ENCODE assay signal across 1 cellular context in genomic region chr12:12190087-12190809, GRCh38.
TF ChIP-seq lines count a peak whose summit lies in the region.

No MANE protein-coding gene starts in this region.

TF ChIP-seq in K562, 482 proteins besides CTCF, POLR2A, EP300 and RAD21 (continued from another document and continues in another):
- TF ChIP-seq JUND (IDR thresholded peaks at IDR 0.05; ENCODE audit: borderline replicate concordance, low read depth, low read length) (peak; percentile 29; the same call in 1 of the 2 replicates), JUND (tag; IDR thresholded peaks at IDR 0.05; ENCODE audit: borderline replicate concordance, low read depth, low read length) (no peak; the same call in 2 of the 3 replicates), NBN (IDR thresholded peaks at IDR 0.05; ENCODE audit: low read depth) (0 out of 2 replicates have a peak, but pooled peaks have one; percentile 63), SMAD4 (CRISPR knock-in tag; conservative IDR thresholded peaks at IDR 0.05) (peak; percentile 47), SMARCE1 (IDR thresholded peaks at IDR 0.05) (peak; percentile 80; the same call in 1 of the 2 replicates), ARID1B (IDR thresholded peaks at IDR 0.05) (peak; percentile 95), PRPF4 (IDR thresholded peaks at IDR 0.05; ENCODE audit: insufficient read depth, low read depth, low read length, poor library complexity, severe bottlenecking) (no peak), BACH1 (tag; IDR thresholded peaks at IDR 0.05) (no peak), TCF3 (CRISPR knock-in tag; IDR thresholded peaks at IDR 0.05) (peak; percentile 79), TEAD4 (IDR thresholded peaks at IDR 0.05; ENCODE audit: low read length) (peak; percentile 89), TEAD4 (CRISPR knock-in tag; IDR thresholded peaks at IDR 0.05; ENCODE audit: borderline replicate concordance) (no peak), STAT5A (IDR thresholded peaks at IDR 0.05; ENCODE audit: borderline replicate concordance, low read length) (peak; percentile 62), FOXM1 (IDR thresholded peaks at IDR 0.05; ENCODE audit: low read depth) (peak; percentile 59; the same call in 1 of the 2 replicates), FOXM1 (CRISPR knock-in tag; IDR thresholded peaks at IDR 0.05; ENCODE audit: low read depth) (no peak), CXXC5 (CRISPR knock-in tag; IDR thresholded peaks at IDR 0.05) (peak; percentile 46; the same call in 1 of the 2 replicates), CTBP1 (IDR thresholded peaks at IDR 0.05; ENCODE audit: borderline replicate concordance) (peak; percentile 89), GATA2 (CRISPR knock-in tag; IDR thresholded peaks at IDR 0.05) (peak; percentile 68; the same call in 1 of the 2 replicates), PML (IDR thresholded peaks at IDR 0.05; ENCODE audit: low read length) (peak; percentile 71; the same call in 1 of the 2 replicates), CBFA2T3 (IDR thresholded peaks at IDR 0.05) (peak; percentile 88), POLR2B (IDR thresholded peaks at IDR 0.05; ENCODE audit: low read depth, partially characterized antibody) (no peak), ZEB2 (IDR thresholded peaks at IDR 0.05) (peak; percentile 87), RCOR1 (IDR thresholded peaks at IDR 0.05; ENCODE audit: borderline replicate concordance in 1 of 2, low read depth in 2 of 2, low read length in 2 of 2) (peak in 1 of 2 experiments; percentile 43; a peak in 2 of 4 replicates), MECOM (CRISPR knock-in tag; IDR thresholded peaks at IDR 0.05) (0 out of 2 replicates have a peak, but pooled peaks have one; percentile 14), TRIM24 (IDR thresholded peaks at IDR 0.05) (0 out of 4 replicates have a peak, but pooled peaks of 1 of the 2 experiments have one; percentile 13), HDAC3 (IDR thresholded peaks at IDR 0.05; ENCODE audit: borderline replicate concordance, partially characterized antibody) (peak; percentile 43), PBX2 (CRISPR knock-in tag; IDR thresholded peaks at IDR 0.05; ENCODE audit: low read depth) (no peak), PBX2 (tag; conservative IDR thresholded peaks at IDR 0.05; ENCODE audit: low read depth) (peak; percentile 89), MTA2 (IDR thresholded peaks at IDR 0.05; ENCODE audit: low read depth) (peak; percentile 83), GATAD2B (IDR thresholded peaks at IDR 0.05; ENCODE audit: borderline replicate concordance) (0 out of 2 replicates have a peak, but pooled peaks have one; percentile 48), NCOR1 (IDR thresholded peaks at IDR 0.05) (peak; percentile 76), TAL1 (IDR thresholded peaks at IDR 0.05) (peak; percentile 85), ZNF740 (CRISPR knock-in tag; IDR thresholded peaks at IDR 0.05) (no peak), ZNF740 (tag; IDR thresholded peaks at IDR 0.05) (no peak), DMBX1 (CRISPR knock-in tag; IDR thresholded peaks at IDR 0.05; ENCODE audit: borderline replicate concordance) (0 out of 2 replicates have a peak, but pooled peaks have one; percentile 13), SMARCA4 (IDR thresholded peaks at IDR 0.05) (peak; percentile 90), NCOA1 (IDR thresholded peaks at IDR 0.05; ENCODE audit: low read depth) (peak; percentile 55; the same call in 1 of the 2 replicates), KDM1A (IDR thresholded peaks at IDR 0.05) (peak; percentile 66 to 76), ELF4 (CRISPR knock-in tag; IDR thresholded peaks at IDR 0.05) (no peak), HDAC1 (IDR thresholded peaks at IDR 0.05) (peak in 1 of 2 experiments; percentile 51; a peak in 1 of 4 replicates), SMARCC2 (IDR thresholded peaks at IDR 0.05; ENCODE audit: low read depth) (peak; percentile 73; the same call in 1 of the 2 replicates), MAZ (CRISPR knock-in tag; conservative IDR thresholded peaks at IDR 0.05 in 1 of 2, IDR thresholded peaks at IDR 0.05 in 1 of 2) (peak in 1 of 2 experiments; percentile 39; a peak in 2 of 4 replicates), CBFA2T2 (conservative IDR thresholded peaks at IDR 0.05) (peak; percentile 72), HES1 (IDR thresholded peaks at IDR 0.05; ENCODE audit: low read depth) (peak; percentile 66; the same call in 1 of the 2 replicates), DPF2 (IDR thresholded peaks at IDR 0.05) (peak; percentile 90), ZNF347 (CRISPR knock-in tag; IDR thresholded peaks at IDR 0.05; ENCODE audit: low read depth) (no peak), CC2D1A (IDR thresholded peaks at IDR 0.05) (peak; percentile 18; the same call in 1 of the 2 replicates), HMBOX1 (IDR thresholded peaks at IDR 0.05) (peak; percentile 81), ZNF408 (CRISPR knock-in tag; IDR thresholded peaks at IDR 0.05; ENCODE audit: low read depth) (no peak), EP400 (IDR thresholded peaks at IDR 0.05) (peak; percentile 42; the same call in 1 of the 2 replicates), ZNF263 (CRISPR knock-in tag; IDR thresholded peaks at IDR 0.05; ENCODE audit: borderline replicate concordance) (no peak), SMAD1 (IDR thresholded peaks at IDR 0.05; ENCODE audit: low read depth, low read length, partially characterized antibody) (no peak)
- TF ChIP-seq, protein P1, sequence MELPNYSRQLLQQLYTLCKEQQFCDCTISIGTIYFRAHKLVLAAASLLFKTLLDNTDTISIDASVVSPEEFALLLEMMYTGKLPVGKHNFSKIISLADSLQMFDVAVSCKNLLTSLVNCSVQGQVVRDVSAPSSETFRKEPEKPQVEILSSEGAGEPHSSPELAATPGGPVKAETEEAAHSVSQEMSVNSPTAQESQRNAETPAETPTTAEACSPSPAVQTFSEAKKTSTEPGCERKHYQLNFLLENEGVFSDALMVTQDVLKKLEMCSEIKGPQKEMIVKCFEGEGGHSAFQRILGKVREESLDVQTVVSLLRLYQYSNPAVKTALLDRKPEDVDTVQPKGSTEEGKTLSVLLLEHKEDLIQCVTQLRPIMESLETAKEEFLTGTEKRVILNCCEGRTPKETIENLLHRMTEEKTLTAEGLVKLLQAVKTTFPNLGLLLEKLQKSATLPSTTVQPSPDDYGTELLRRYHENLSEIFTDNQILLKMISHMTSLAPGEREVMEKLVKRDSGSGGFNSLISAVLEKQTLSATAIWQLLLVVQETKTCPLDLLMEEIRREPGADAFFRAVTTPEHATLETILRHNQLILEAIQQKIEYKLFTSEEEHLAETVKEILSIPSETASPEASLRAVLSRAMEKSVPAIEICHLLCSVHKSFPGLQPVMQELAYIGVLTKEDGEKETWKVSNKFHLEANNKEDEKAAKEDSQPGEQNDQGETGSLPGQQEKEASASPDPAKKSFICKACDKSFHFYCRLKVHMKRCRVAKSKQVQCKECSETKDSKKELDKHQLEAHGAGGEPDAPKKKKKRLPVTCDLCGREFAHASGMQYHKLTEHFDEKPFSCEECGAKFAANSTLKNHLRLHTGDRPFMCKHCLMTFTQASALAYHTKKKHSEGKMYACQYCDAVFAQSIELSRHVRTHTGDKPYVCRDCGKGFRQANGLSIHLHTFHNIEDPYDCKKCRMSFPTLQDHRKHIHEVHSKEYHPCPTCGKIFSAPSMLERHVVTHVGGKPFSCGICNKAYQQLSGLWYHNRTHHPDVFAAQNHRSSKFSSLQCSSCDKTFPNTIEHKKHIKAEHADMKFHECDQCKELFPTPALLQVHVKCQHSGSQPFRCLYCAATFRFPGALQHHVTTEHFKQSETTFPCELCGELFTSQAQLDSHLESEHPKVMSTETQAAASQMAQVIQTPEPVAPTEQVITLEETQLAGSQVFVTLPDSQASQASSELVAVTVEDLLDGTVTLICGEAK (IDR thresholded peaks at IDR 0.05), result peak; percentile 19; the same call in 1 of the 2 replicates
- TF ChIP-seq, protein P1 (CRISPR knock-in tag; IDR thresholded peaks at IDR 0.05), result no peak
- TF ChIP-seq, protein P2, sequence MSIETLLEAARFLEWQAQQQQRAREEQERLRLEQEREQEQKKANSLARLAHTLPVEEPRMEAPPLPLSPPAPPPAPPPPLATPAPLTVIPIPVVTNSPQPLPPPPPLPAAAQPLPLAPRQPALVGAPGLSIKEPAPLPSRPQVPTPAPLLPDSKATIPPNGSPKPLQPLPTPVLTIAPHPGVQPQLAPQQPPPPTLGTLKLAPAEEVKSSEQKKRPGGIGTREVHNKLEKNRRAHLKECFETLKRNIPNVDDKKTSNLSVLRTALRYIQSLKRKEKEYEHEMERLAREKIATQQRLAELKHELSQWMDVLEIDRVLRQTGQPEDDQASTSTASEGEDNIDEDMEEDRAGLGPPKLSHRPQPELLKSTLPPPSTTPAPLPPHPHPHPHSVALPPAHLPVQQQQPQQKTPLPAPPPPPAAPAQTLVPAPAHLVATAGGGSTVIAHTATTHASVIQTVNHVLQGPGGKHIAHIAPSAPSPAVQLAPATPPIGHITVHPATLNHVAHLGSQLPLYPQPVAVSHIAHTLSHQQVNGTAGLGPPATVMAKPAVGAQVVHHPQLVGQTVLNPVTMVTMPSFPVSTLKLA (conservative IDR thresholded peaks at IDR 0.05), result peak in 1 of 2 experiments; percentile 35; a peak in 1 of 4 replicates
